Comparison of ENCODE assay signal across 9 cellular contexts in genomic region chr16:74448990-74449389, GRCh38. TPM values are rescaled to one million over a fixed set of nuclear protein-coding genes. Genes with fewer than 3 reads are reported as not detected.
A peak's percentile ranks its signal among the peaks of the same experiment; 100 is the strongest.
DNase-seq lines count a peak whose midpoint lies in the region; ATAC-seq and TF ChIP-seq lines count a peak whose summit lies in the region.
"Had no signal": no experiment of that assay in that cellular context is flagged by ENCODE, and none has a peak within 500 bp of the region (broad histone marks: within the 10 kb centered on the region; RNA-seq: fewer than 3 reads in every experiment).

No MANE protein-coding gene starts in this region.

- no peak overlapping the region for H3K4me3 ChIP-seq in MG63
- no peak overlapping the region for H3K4me3 ChIP-seq in epithelial cell of esophagus (ENCODE audit: low read length)

- H3K9me3 ChIP-seq in MG63: no peaks in the 10 kb centered on the region

- no peaks in the 10 kb centered on the region for H3K9me3 Mint-ChIP-seq in stimulated activated naive CD8-positive, alpha-beta T cell treated with anti-CD3 and anti-CD28 coated beads, Interleukin-15, amount 100 ng/mL, for 72 hours

- H3K27ac Mint-ChIP-seq in stimulated activated naive CD8-positive, alpha-beta T cell treated with anti-CD3 and anti-CD28 coated beads, Interleukin-15, amount 100 ng/mL, for 72 hours: peak overlapping the region in 1 of 2 donors; percentile 65

- no peaks in the 10 kb centered on the region for H3K27me3 Mint-ChIP-seq in stimulated activated naive CD8-positive, alpha-beta T cell treated with anti-CD3 and anti-CD28 coated beads, Interleukin-15, amount 100 ng/mL, for 72 hours

- H3K36me3 ChIP-seq in MG63: peaks cover 2% of the 10 kb centered on the region; the same call in 1 of the 2 replicates

- ATAC-seq in stimulated activated naive CD8-positive, alpha-beta T cell treated with anti-CD3 and anti-CD28 coated beads, Interleukin-15, amount 100 ng/mL, for 72 hours: no peak
- no peak for ATAC-seq in HG02981 (IDR thresholded peaks at IDR 0.05; ENCODE audit: unreplicated experiment)

- no peak overlapping the region for H3K4me3 Mint-ChIP-seq in stimulated activated naive CD8-positive, alpha-beta T cell treated with anti-CD3 and anti-CD28 coated beads, Interleukin-15, amount 100 ng/mL, for 72 hours

- H3K4me1 Mint-ChIP-seq in stimulated activated naive CD8-positive, alpha-beta T cell treated with anti-CD3 and anti-CD28 coated beads, Interleukin-15, amount 100 ng/mL, for 72 hours: no peaks in the 10 kb centered on the region

- H3K27me3 ChIP-seq in MG63: no peaks in the 10 kb centered on the region

- no peak for TF ChIP-seq CTCF in epithelial cell of esophagus (IDR thresholded peaks at IDR 0.05; ENCODE audit: insufficient read depth, low read depth, low read length, missing control alignments)

- peak; percentile 96 for DNase-seq in A172 (ENCODE audit: low spot score)
- DNase-seq in MG63: peak; percentile 75
- peak; percentile 84 for DNase-seq in epithelial cell of esophagus (ENCODE audit: low read depth)
- DNase-seq in myocyte (ENCODE audit: low read depth): peak; percentile 88
- no peak for DNase-seq in SKM-1 (lab: John Stamatoyannopoulos, UW; ENCODE audit: unreplicated experiment)
- no peak for DNase-seq in NCI-H1092 (lab: John Stamatoyannopoulos, UW)
- no peak for DNase-seq in stimulated activated naive CD8-positive, alpha-beta T cell treated with anti-CD3 and anti-CD28 coated beads, Interleukin-15, amount 100 ng/mL, for 72 hours
- DNase-seq: DND-41 had no signal

RNA-seq across cellular contexts. Expression of gene CLEC18B, which starts 27.7 kb away (rescaled TPM):
- total RNA-seq in A172 (2014; rRNA removed; shearing (Covaris generic)): 0.45 and 1.9 TPM in 2 replicates
- not detected in 2 replicates for total RNA-seq in MG63 (2014; rRNA removed; shearing (Covaris generic); ENCODE audit: low replicate concordance)
- total RNA-seq in myocyte: 1.2 and 1.6 TPM in 2 replicates
- 1.7 TPM for polyA plus RNA-seq in myocyte (2012)

Comparison
In these comparisons a context has a peak if more than half of its experiments do, and no peak if none do; other contexts are left out.
1. DNase-seq: peak in A172 (single experiment), MG63 (single experiment), epithelial cell of esophagus (single experiment) and myocyte (single experiment); none in SKM-1 (single experiment), NCI-H1092 (single experiment) and stimulated activated naive CD8-positive, alpha-beta T cell treated with anti-CD3 and anti-CD28 coated beads, Interleukin-15, amount 100 ng/mL, for 72 hours (0 of 2).